ENCODE assay signal across 19 cellular contexts in genomic region chr6:5763407-5763806, GRCh38.
DNase-seq lines count a peak whose midpoint lies in the region; ATAC-seq lines count a peak whose summit lies in the region.
"Had no signal": no experiment of that assay in that cellular context is flagged by ENCODE, and none has a peak within 500 bp of the region (broad histone marks: within the 10 kb centered on the region; RNA-seq: fewer than 3 reads in every experiment).

No MANE protein-coding gene starts in this region.

- H3K27ac Mint-ChIP-seq in stimulated activated naive B cell treated with anti-CD40 and anti-IgM and Interleukin-4, amounts not matched to agents 10 μg/mL and 1 μg/mL and 100 μg/mL, for 72 hours: no peak overlapping the region

- 82% methylated on average over 2 of the region's 2 CpGs for WGBS in right cardiac atrium

- peak overlapping the region; percentile 50 for H3K27ac ChIP-seq in right cardiac atrium (ENCODE audit: low read length)
- H3K27ac ChIP-seq: neutrophil had no signal

- intact Hi-C loops in cardiac septum (cut with DNase I): loop anchor here (10.0 kb wide), 1 partner anchor 289 kb away; no protein-coding TSS in a partner anchor
- intact Hi-C loops in left cardiac atrium (cut with DNase I): loop anchor here in 1 of 2 donors (10.0 kb wide), 1 partner anchor 139 kb away; no protein-coding TSS in a partner anchor
- intact Hi-C loops in right cardiac atrium (cut with DNase I): loop anchor here in 1 of 4 donors (10.0 kb wide), 1 partner anchor 289 kb away; no protein-coding TSS in a partner anchor

- ATAC-seq in left cardiac atrium (no peak), right cardiac atrium (no peak), HG03139 (IDR thresholded peaks at IDR 0.05; ENCODE audit: unreplicated experiment) (no peak)
- peak; percentile 54 to 58 for ATAC-seq in stimulated activated naive B cell treated with anti-CD40 and anti-IgM and Interleukin-4, amounts not matched to agents 10 μg/mL and 1 μg/mL and 100 μg/mL, for 72 hours (replicated peaks)

- peak; percentile 38 for DNase-seq in cardiac septum (ENCODE audit: low spot score)
- DNase-seq in left cardiac atrium: no peak
- peak; percentile 37 for DNase-seq in RPMI7951 (ENCODE audit: low read depth)
- no peak for DNase-seq in right cardiac atrium
- no peak for DNase-seq in stimulated activated naive B cell treated with anti-CD40 and anti-IgM and Interleukin-4, amounts not matched to agents 10 μg/mL and 1 μg/mL and 100 μg/mL, for 72 hours
- no peak for DNase-seq in dermis blood vessel endothelial cell
- no peak for DNase-seq in T-helper 9 cell
- DNase-seq: activated CD4-positive, CD25-positive, alpha-beta regulatory T cell; activated naive CD4-positive, alpha-beta T cell treated with Interleukin-2 at 50 U/mL for 16 hours; COR-L47; MV-4-11; NCI-H2029 treated with DMSO at 0.1 percent for 48 hours; sigmoid colon; stimulated activated CD4-positive, alpha-beta T cell treated with anti-CD3 and anti-CD28 coated beads, Interleukin-4, amount 100 ng/mL, for 24 hours; SW 1271 had no signal

- peaks cover 0 to 2% of the 10 kb centered on the region in 2 donors for H3K9me3 Mint-ChIP-seq in stimulated activated naive B cell treated with anti-CD40 and anti-IgM and Interleukin-4, amounts not matched to agents 10 μg/mL and 1 μg/mL and 100 μg/mL, for 72 hours

- H3K9me3 ChIP-seq in right cardiac atrium (ENCODE audit: control insufficient read depth, low read length): no peaks in the 10 kb centered on the region
- H3K9me3 ChIP-seq: neutrophil had no signal

- no peak overlapping the region for H3K4me3 ChIP-seq in right cardiac atrium (ENCODE audit: low read length)
- H3K4me3 ChIP-seq: gastroesophageal sphincter, sigmoid colon, tibial nerve had no signal

- H3K4me3 Mint-ChIP-seq in stimulated activated naive B cell treated with anti-CD40 and anti-IgM and Interleukin-4, amounts not matched to agents 10 μg/mL and 1 μg/mL and 100 μg/mL, for 72 hours: no peak overlapping the region

- no peaks in the 10 kb centered on the region for H3K27me3 Mint-ChIP-seq in stimulated activated naive B cell treated with anti-CD40 and anti-IgM and Interleukin-4, amounts not matched to agents 10 μg/mL and 1 μg/mL and 100 μg/mL, for 72 hours

- peaks cover 3 to 12% of the 10 kb centered on the region in 2 donors for H3K36me3 Mint-ChIP-seq in stimulated activated naive B cell treated with anti-CD40 and anti-IgM and Interleukin-4, amounts not matched to agents 10 μg/mL and 1 μg/mL and 100 μg/mL, for 72 hours

- H3K4me1 Mint-ChIP-seq in stimulated activated naive B cell treated with anti-CD40 and anti-IgM and Interleukin-4, amounts not matched to agents 10 μg/mL and 1 μg/mL and 100 μg/mL, for 72 hours: peaks cover 29 to 41% of the 10 kb centered on the region in 2 donors

- peaks cover 8% of the 10 kb centered on the region for H3K4me1 ChIP-seq in right cardiac atrium (ENCODE audit: control insufficient read depth, insufficient read depth, low read length)

- no peaks in the 10 kb centered on the region for H3K27me3 ChIP-seq in right cardiac atrium (ENCODE audit: control insufficient read depth, insufficient read depth)
- H3K27me3 ChIP-seq: gastroesophageal sphincter, neutrophil, sigmoid colon, tibial nerve had no signal

Comparison
In these comparisons a context has a peak if more than half of its experiments do, and no peak if none do; other contexts are left out.
1. DNase-seq: peak in cardiac septum (single experiment) and RPMI7951 (single experiment); none in left cardiac atrium (single experiment), right cardiac atrium (0 of 3), stimulated activated naive B cell treated with anti-CD40 and anti-IgM and Interleukin-4, amounts not matched to agents 10 μg/mL and 1 μg/mL and 100 μg/mL, for 72 hours (single experiment), dermis blood vessel endothelial cell (single experiment) and T-helper 9 cell (single experiment).
2. ATAC-seq: peak in stimulated activated naive B cell treated with anti-CD40 and anti-IgM and Interleukin-4, amounts not matched to agents 10 μg/mL and 1 μg/mL and 100 μg/mL, for 72 hours (2 of 2); none in left cardiac atrium (0 of 2), right cardiac atrium (0 of 2) and HG03139 (single experiment).